ENCODE assay signal across 17 cellular contexts in genomic region chr2:44553456-44553855, GRCh38.
DNase-seq lines count a peak whose midpoint lies in the region; ATAC-seq and TF ChIP-seq lines count a peak whose summit lies in the region.
"Had no signal": no experiment of that assay in that cellular context is flagged by ENCODE, and none has a peak within 500 bp of the region (broad histone marks: within the 10 kb centered on the region; RNA-seq: fewer than 3 reads in every experiment).

No MANE protein-coding gene starts in this region.

- DNase-seq in H4 (ENCODE audit: low spot score) (peak; percentile 35), SJCRH30 (peak; percentile 80 to 92), fibroblast of gingiva (ENCODE audit: low read depth) (peak; percentile 91), renal cortical epithelial cell (ENCODE audit: low read depth) (peak; percentile 73), NCI-H1105 treated with DMSO at 0.1 percent for 48 hours (lab: John Stamatoyannopoulos, UW) (no peak), mucosa of descending colon (no peak), C1 segment of cervical spinal cord (lab: John Stamatoyannopoulos, UW) (no peak)
- no peak for DNase-seq in activated CD8-positive, alpha-beta memory T cell treated with anti-CD3 and anti-CD28 coated beads for 24 hours
- DNase-seq: activated CD4-positive, alpha-beta T cell treated with anti-CD3 and anti-CD28 coated beads, Interleukin-2, amount 50 U/mL, for 48 hours; CD8-positive, alpha-beta memory T cell; NCI-H524; sigmoid colon; stimulated activated naive CD4-positive, alpha-beta T cell treated with Interleukin-2 at 50 U/mL for 16 hours had no signal

- no peaks in the 10 kb centered on the region for H3K27me3 ChIP-seq in SJCRH30
- H3K27me3 ChIP-seq: sigmoid colon, vagina had no signal

- ATAC-seq in mucosa of descending colon: no peak
- ATAC-seq: activated T-helper 17 cell treated with anti-CD3 and anti-CD28 coated beads, Interleukin-2, amount 50 U/mL, for 72 hours had no signal

- H3K4me3 ChIP-seq in SJCRH30: no peak overlapping the region
- no peak overlapping the region for H3K4me3 ChIP-seq in mucosa of descending colon
- H3K4me3 ChIP-seq: lung, sigmoid colon, vagina had no signal

- intact Hi-C loops in mucosa of descending colon (cut with DNase I, micrococcal nuclease): no loop called here

- no peak for TF ChIP-seq CTCF in mucosa of descending colon (IDR thresholded peaks at IDR 0.05)

- H3K4me1 ChIP-seq in SJCRH30 (peaks cover 63% of the 10 kb centered on the region), mucosa of descending colon (ENCODE audit: low read depth) (no peaks in the 10 kb centered on the region)

- peaks cover 3% of the 10 kb centered on the region for H3K9me3 ChIP-seq in SJCRH30 (replicated peaks)
- H3K9me3 ChIP-seq in mucosa of descending colon: no peaks in the 10 kb centered on the region
- H3K9me3 ChIP-seq: sigmoid colon, vagina had no signal

- H3K36me3 ChIP-seq in SJCRH30 (no peaks in the 10 kb centered on the region), mucosa of descending colon (ENCODE audit: low read depth) (no peaks in the 10 kb centered on the region)
- H3K36me3 ChIP-seq: sigmoid colon, vagina had no signal

- H3K27ac ChIP-seq in SJCRH30: peak overlapping the region; percentile 89
- H3K27ac ChIP-seq: KMS-11, sigmoid colon, vagina had no signal

Comparison
In these comparisons a context has a peak if more than half of its experiments do, and no peak if none do; other contexts are left out.
1. DNase-seq: peak in H4 (single experiment), SJCRH30 (2 of 2), fibroblast of gingiva (single experiment) and renal cortical epithelial cell (single experiment); none in NCI-H1105 treated with DMSO at 0.1 percent for 48 hours (single experiment), mucosa of descending colon (0 of 3), C1 segment of cervical spinal cord (0 of 14) and activated CD8-positive, alpha-beta memory T cell treated with anti-CD3 and anti-CD28 coated beads for 24 hours (single experiment).